8 cellular contexts compared by ENCODE assay signal in the genomic region with DNA sequence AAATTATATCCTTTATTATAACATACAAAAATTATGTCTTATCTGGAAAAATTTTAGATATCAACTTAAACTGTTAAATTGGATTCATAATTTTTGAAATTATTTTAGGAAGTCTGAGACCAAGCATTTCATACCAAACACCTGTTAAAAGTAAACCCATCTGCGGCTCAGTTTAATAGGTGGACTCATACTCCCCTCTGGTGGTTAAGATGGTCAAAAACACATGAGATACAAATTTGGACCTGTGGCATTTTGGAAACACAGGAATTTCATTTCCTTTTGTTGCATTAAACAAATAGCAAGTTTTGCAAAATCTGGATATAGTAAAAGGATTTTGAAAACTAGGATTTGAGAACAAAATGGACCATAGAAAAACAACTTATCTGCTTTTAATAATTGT. TPM values are rescaled to one million over a fixed set of nuclear protein-coding genes. Genes with fewer than 3 reads are reported as not detected.
DNase-seq lines count a peak whose midpoint lies in the region; ATAC-seq and TF ChIP-seq lines count a peak whose summit lies in the region.

No MANE protein-coding gene starts in this region.

- no peaks in the 10 kb centered on the region for H3K9me3 ChIP-seq in Karpas-422 (ENCODE audit: low read length)

- no peak overlapping the region for H3K4me3 ChIP-seq in BJ (ENCODE audit: low read depth, low read length)
- H3K4me3 ChIP-seq in Karpas-422 (ENCODE audit: low read length), result no peak overlapping the region

- no peaks in the 10 kb centered on the region for H4K20me1 ChIP-seq in Karpas-422 (ENCODE audit: insufficient read depth, low read depth, low read length)

- no peak overlapping the region for H3K9ac ChIP-seq in Karpas-422 (ENCODE audit: low read length)

- H3K4me1 ChIP-seq in Karpas-422 (ENCODE audit: low read length), result peaks cover 6% of the 10 kb centered on the region; the same call in 1 of the 2 replicates

- POLR2A ChIA-PET in BJ (lab: Charles Lee), result interaction anchor here (0.5 kb wide), 1 partner anchor 54 kb away, joined by 3 read pairs; no protein-coding TSS in a partner anchor

- H3K9me2 ChIP-seq in Karpas-422 (replicated peaks; ENCODE audit: insufficient read depth, low read length), result no peaks in the 10 kb centered on the region

- H3K79me2 ChIP-seq in Karpas-422 (ENCODE audit: low read length), result no peaks in the 10 kb centered on the region

- intact Hi-C loops in left colon (cut with DNase I, micrococcal nuclease), result loop anchor here in 1 of 2 donors (10.0 kb wide), 1 partner anchor 1592 kb away; no protein-coding TSS in a partner anchor

- H3K36me3 ChIP-seq in BJ (ENCODE audit: control insufficient read depth, insufficient read depth, low read length), result no peaks in the 10 kb centered on the region
- no peaks in the 10 kb centered on the region for H3K36me3 ChIP-seq in Karpas-422 (ENCODE audit: insufficient read depth, low read length)

- DNase-seq in BJ (ENCODE audit: low read depth), result peak; percentile 16
- DNase-seq in Karpas-422, result peak; percentile 72
- peak; percentile 49 for DNase-seq in amniotic epithelial cell (ENCODE audit: low read depth)
- DNase-seq in left colon, result no peak
- DNase-seq in occipital lobe (lab: John Stamatoyannopoulos, UW), result no peak

- no peak overlapping the region for H2AFZ ChIP-seq in Karpas-422 (ENCODE audit: low read length)

- TF ChIP-seq CTCF in BJ (IDR thresholded peaks at IDR 0.05; ENCODE audit: insufficient read depth, low read depth, low read length), result peak; percentile 53

- H3K4me2 ChIP-seq in Karpas-422 (ENCODE audit: low read depth, low read length, poor library complexity, severe bottlenecking), result no peak overlapping the region

- no peak overlapping the region for H3K27ac ChIP-seq in Karpas-422 (ENCODE audit: low read length)

- H3K27me3 ChIP-seq in BJ (ENCODE audit: control insufficient read depth, insufficient read depth, low read length) (no peaks in the 10 kb centered on the region), Karpas-422 (ENCODE audit: low read length) (no peaks in the 10 kb centered on the region)

- ATAC-seq in GM18867 (IDR thresholded peaks at IDR 0.05; ENCODE audit: unreplicated experiment) (peak; percentile 80), left colon (peak; percentile 70), GM19035 (IDR thresholded peaks at IDR 0.05; ENCODE audit: unreplicated experiment) (no peak), HG02678 (IDR thresholded peaks at IDR 0.05; ENCODE audit: unreplicated experiment) (no peak)

- CTCF ChIA-PET in BJ (lab: Yijun Ruan, JAX), result interaction anchor here (0.9 kb wide), 1 partner anchor 14 kb away, joined by 3 read pairs; no protein-coding TSS in a partner anchor

RNA-seq across cellular contexts. Expression of a gene that starts 53.7 kb away (rescaled TPM):
- 64.3 and 89.7 TPM in 2 replicates for polyA plus RNA-seq in BJ (2011; rRNA removed)
- 101 and 115 TPM in 2 replicates for polyA minus RNA-seq in BJ (2011; rRNA and poly(A)+ RNA removed)
- total RNA-seq in Karpas-422 (2014; rRNA removed; shearing (Covaris generic); ENCODE audit: low replicate concordance), result 0.94 and 3.1 TPM in 2 replicates
- total RNA-seq in left colon (10 to 100 TPM; 53.9 to 63.9 TPM), occipital lobe (51.9 TPM)

Comparison
In these comparisons a context has a peak if more than half of its experiments do, and no peak if none do; other contexts are left out.
1. DNase-seq: peak in BJ (single experiment), Karpas-422 (single experiment) and amniotic epithelial cell (single experiment); none in left colon (0 of 2) and occipital lobe (single experiment).
2. ATAC-seq: peak in GM18867 (single experiment) and left colon (single experiment); none in GM19035 (single experiment) and HG02678 (single experiment).
3. RNA of a gene that starts 53.7 kb away (total RNA-seq): 53.9 to 63.9 TPM in left colon and 51.9 TPM in occipital lobe (single experiment); 0.94 to 3.1 TPM in Karpas-422; every median in the first group is over 10 times any median in the second.